8 cellular contexts compared by ENCODE assay signal in the genomic region with DNA sequence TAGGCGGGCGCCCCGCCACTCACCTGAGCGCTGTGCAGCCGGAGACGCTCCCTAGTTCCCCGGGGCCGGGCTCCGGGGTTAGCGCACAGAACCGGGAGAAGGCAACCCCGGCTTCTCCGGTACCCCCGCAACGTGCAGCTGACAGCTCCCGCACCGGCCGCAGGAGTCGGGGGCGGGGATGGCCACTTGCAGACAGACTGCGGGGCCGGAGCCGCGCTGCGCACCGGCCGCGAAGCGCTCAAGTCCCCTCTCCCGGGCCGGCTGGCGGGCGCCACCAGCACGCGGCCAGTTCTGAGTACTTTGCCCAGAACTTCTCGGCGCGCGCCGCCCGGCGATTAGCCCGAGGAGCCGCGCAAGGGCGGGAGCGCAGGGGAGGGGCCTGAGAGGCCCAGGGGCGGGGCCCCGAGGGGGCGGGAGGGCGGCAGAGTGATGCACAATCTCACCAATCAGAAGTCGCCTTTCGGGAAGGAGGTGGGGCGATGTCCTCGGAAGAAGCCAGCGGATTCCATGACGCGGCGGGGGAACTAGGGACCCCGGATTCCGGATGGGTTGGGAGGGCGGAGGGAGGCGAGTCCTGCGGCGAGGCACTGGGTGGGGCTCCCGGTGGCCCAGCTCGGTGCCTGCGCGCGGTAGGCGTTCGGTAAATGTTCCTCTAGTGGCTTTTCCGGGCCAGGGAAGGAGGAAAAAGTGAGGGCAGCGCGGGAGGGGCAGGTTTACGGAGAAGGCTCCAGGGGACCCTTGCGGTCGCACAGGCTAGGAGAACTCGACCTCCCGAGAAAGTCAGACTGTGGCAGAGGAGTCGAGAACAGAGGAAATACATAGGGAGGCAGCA. TPM values are rescaled to one million over a fixed set of nuclear protein-coding genes. Genes with fewer than 3 reads are reported as not detected.
DNase-seq lines count a peak whose midpoint lies in the region; ATAC-seq and TF ChIP-seq lines count a peak whose summit lies in the region.

A gene with protein sequence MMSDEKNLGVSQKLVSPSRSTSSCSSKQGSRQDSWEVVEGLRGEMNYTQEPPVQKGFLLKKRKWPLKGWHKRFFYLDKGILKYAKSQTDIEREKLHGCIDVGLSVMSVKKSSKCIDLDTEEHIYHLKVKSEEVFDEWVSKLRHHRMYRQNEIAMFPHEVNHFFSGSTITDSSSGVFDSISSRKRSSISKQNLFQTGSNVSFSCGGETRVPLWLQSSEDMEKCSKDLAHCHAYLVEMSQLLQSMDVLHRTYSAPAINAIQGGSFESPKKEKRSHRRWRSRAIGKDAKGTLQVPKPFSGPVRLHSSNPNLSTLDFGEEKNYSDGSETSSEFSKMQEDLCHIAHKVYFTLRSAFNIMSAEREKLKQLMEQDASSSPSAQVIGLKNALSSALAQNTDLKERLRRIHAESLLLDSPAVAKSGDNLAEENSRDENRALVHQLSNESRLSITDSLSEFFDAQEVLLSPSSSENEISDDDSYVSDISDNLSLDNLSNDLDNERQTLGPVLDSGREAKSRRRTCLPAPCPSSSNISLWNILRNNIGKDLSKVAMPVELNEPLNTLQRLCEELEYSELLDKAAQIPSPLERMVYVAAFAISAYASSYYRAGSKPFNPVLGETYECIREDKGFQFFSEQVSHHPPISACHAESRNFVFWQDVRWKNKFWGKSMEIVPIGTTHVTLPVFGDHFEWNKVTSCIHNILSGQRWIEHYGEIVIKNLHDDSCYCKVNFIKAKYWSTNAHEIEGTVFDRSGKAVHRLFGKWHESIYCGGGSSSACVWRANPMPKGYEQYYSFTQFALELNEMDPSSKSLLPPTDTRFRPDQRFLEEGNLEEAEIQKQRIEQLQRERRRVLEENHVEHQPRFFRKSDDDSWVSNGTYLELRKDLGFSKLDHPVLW (minus strand): TSS at position 316 of the 832 bp plus-strand sequence. CDS start 87,706 bp downstream, outside the sequence.

- no peak; the same call in none of the 2 replicates for TF ChIP-seq CTCF in AG09319 (IDR thresholded peaks at IDR 0.05; ENCODE audit: low read depth, low read length)

- ATAC-seq in GM19023 (IDR thresholded peaks at IDR 0.05; ENCODE audit: unreplicated experiment) (peak; percentile 78), HG03196 (IDR thresholded peaks at IDR 0.05; ENCODE audit: unreplicated experiment) (peak; percentile 62)

- DNase-seq in AG09319 (ENCODE audit: extremely low read depth, low read depth) (peak; percentile 95), NCI-H345 treated with DMSO at 0.1 percent for 48 hours (lab: John Stamatoyannopoulos, UW; ENCODE audit: unreplicated experiment) (peak; percentile 85), cerebellum (ENCODE audit: low spot score) (peak; percentile 67), kidney glomerular epithelial cell (lab: John Stamatoyannopoulos, UW) (peak; percentile 81)
- peak; percentile 94 for DNase-seq in activated CD4-positive, CD25-positive, alpha-beta regulatory T cell treated with anti-CD3 and anti-CD28 coated beads, Interleukin-2, amount 50 U/mL, for 72 hours
- DNase-seq in stimulated activated CD4-positive, alpha-beta T cell treated with anti-CD3 and anti-CD28 coated beads, Interleukin-15, amount 100 ng/mL, for 48 hours (ENCODE audit: low read depth in 2 of 2), result peak; percentile 91 to 94

RNA-seq across cellular contexts. Expression of the gene that starts here (rescaled TPM):
- total RNA-seq in cerebellum, result 17.0 TPM

Comparison
In these comparisons a context has a peak if more than half of its experiments do, and no peak if none do; other contexts are left out.
1. Peak in every context shown above with its lines: DNase-seq and ATAC-seq.